ENCODE assay signal across 15 cellular contexts in the genomic region with DNA sequence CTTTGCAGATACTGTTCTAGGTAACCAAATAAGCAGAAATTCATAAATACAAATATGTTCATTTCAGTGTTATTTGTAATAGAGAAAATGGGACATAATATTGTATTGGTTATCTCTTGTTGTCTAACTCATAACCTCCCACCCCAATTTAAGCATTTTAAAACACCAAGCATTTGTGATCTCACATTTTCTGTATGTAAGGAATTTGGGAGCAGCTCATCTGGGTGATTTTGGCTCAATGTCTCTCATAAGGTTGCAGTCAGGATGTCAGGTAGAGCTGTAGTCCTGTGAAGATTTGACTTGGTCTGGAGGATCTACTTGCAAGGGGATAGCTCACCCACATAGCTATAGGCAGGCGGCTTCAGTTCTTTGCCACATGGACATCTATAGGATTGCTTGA.
"Had no signal": no experiment of that assay in that cellular context is flagged by ENCODE, and none has a peak within 500 bp of the region (broad histone marks: within the 10 kb centered on the region; RNA-seq: fewer than 3 reads in every experiment).

No MANE protein-coding gene starts in this region.

- ATAC-seq: HepG2 had no signal

- H3K9me3 ChIP-seq: SJSA1 had no signal

- DNase-seq: IMR-90, Kasumi-1, NCI-H1092 treated with DMSO at 0.1 percent for 48 hours, NCI-H1436, NCI-H187 treated with DMSO at 0.1 percent for 48 hours, NCI-H2029 treated with DMSO at 0.1 percent for 48 hours, NCI-H2171 treated with DMSO at 0.1 percent for 48 hours, NCI-H524, NCI-H526 treated with DMSO at 0.1 percent for 48 hours, NCI-H774, Right ventricle myocardium superior, RPMI8226, SIG-M5 had no signal
